ENCODE assay signal across 8 cellular contexts in the genomic region with DNA sequence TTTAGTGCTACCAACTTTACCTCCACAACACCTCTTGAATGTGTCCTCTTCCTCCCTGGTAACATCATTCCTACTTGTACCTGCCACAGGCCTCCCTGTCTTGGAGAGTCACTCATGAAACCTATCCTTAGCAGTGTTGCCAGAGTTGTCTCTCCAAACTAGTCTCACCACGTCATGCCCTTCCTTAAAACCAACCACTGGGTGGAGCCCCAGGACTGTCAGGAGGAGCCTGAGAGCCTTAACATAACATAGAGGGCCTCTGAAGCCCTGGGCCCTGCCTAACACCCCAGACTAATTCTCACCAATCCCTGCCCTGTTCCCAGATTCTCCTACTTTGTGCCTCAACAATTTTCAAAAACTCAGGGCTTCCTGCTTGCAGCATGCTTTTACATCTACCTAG.
DNase-seq lines count a peak whose midpoint lies in the region; ATAC-seq and TF ChIP-seq lines count a peak whose summit lies in the region.

No MANE protein-coding gene starts in this region.

- no peaks in the 10 kb centered on the region for H3K36me3 Mint-ChIP-seq in activated naive CD8-positive, alpha-beta T cell treated with anti-CD3 and anti-CD28 coated beads, Interleukin-2, amount 50 U/mL, for 24 hours (ENCODE audit: low read depth)
- no peaks in the 10 kb centered on the region for H3K36me3 Mint-ChIP-seq in immature natural killer cell

- H2AFZ ChIP-seq in hepatocyte, result no peak overlapping the region

- DNase-seq in DMS153 (lab: John Stamatoyannopoulos, UW) (peak; percentile 43), HFF-Myc (ENCODE audit: extremely low read depth, low read depth) (peak; percentile 24), NCI-H526 (lab: John Stamatoyannopoulos, UW) (peak; percentile 22 to 80), hepatocyte (ENCODE audit: low spot score) (peak; percentile 78), smooth muscle cell of the brain vasculature (ENCODE audit: low read depth, low spot score) (peak; percentile 23), immature natural killer cell (no peak)
- DNase-seq in activated naive CD8-positive, alpha-beta T cell treated with anti-CD3 and anti-CD28 coated beads, Interleukin-2, amount 50 U/mL, for 24 hours, result peak; percentile 7

- H3K4me3 ChIP-seq in HFF-Myc (replicated peaks; ENCODE audit: low read depth, low read length) (no peak overlapping the region), hepatocyte (no peak overlapping the region)

- no peaks in the 10 kb centered on the region for H3K4me1 ChIP-seq in hepatocyte (ENCODE audit: insufficient read depth)

- no peaks in the 10 kb centered on the region for H3K9me3 ChIP-seq in hepatocyte (ENCODE audit: low read depth)

- no peaks in the 10 kb centered on the region for H3K27me3 ChIP-seq in hepatocyte

- H3K4me1 Mint-ChIP-seq in activated naive CD8-positive, alpha-beta T cell treated with anti-CD3 and anti-CD28 coated beads, Interleukin-2, amount 50 U/mL, for 24 hours, result no peaks in the 10 kb centered on the region
- no peaks in the 10 kb centered on the region for H3K4me1 Mint-ChIP-seq in immature natural killer cell

- TF ChIP-seq CTCF in HFF-Myc (IDR thresholded peaks at IDR 0.05; ENCODE audit: low read depth, low read length, missing control alignments) (peak; percentile 66), hepatocyte (IDR thresholded peaks at IDR 0.05; ENCODE audit: poor library complexity) (peak; percentile 56)

- ATAC-seq in activated naive CD8-positive, alpha-beta T cell treated with anti-CD3 and anti-CD28 coated beads, Interleukin-2, amount 50 U/mL, for 24 hours, result no peak
- no peak for ATAC-seq in HG03457 (IDR thresholded peaks at IDR 0.05; ENCODE audit: unreplicated experiment)

- H3K9me3 Mint-ChIP-seq in activated naive CD8-positive, alpha-beta T cell treated with anti-CD3 and anti-CD28 coated beads, Interleukin-2, amount 50 U/mL, for 24 hours, result no peaks in the 10 kb centered on the region
- H3K9me3 Mint-ChIP-seq in immature natural killer cell, result no peaks in the 10 kb centered on the region

- H3K27me3 Mint-ChIP-seq in activated naive CD8-positive, alpha-beta T cell treated with anti-CD3 and anti-CD28 coated beads, Interleukin-2, amount 50 U/mL, for 24 hours, result no peaks in the 10 kb centered on the region
- H3K27me3 Mint-ChIP-seq in immature natural killer cell (ENCODE audit: low read depth in 3 of 3), result peaks cover 0 to 12% (median 2%) of the 10 kb centered on the region in 3 donors

- no peak overlapping the region for H3K27ac Mint-ChIP-seq in activated naive CD8-positive, alpha-beta T cell treated with anti-CD3 and anti-CD28 coated beads, Interleukin-2, amount 50 U/mL, for 24 hours
- H3K27ac Mint-ChIP-seq in immature natural killer cell, result no peak overlapping the region

- no peaks in the 10 kb centered on the region for H3K79me2 ChIP-seq in hepatocyte

- WGBS in hepatocyte (ENCODE audit: low lambda C conversion rate, missing lambda C conversion rate), result 0% methylated on average over 1 of the region's 1 CpG

- no peak overlapping the region for H3K4me3 Mint-ChIP-seq in activated naive CD8-positive, alpha-beta T cell treated with anti-CD3 and anti-CD28 coated beads, Interleukin-2, amount 50 U/mL, for 24 hours
- H3K4me3 Mint-ChIP-seq in immature natural killer cell, result no peak overlapping the region

- no peak overlapping the region for H3K27ac ChIP-seq in hepatocyte

- H3K4me2 ChIP-seq in hepatocyte, result no peak overlapping the region

- H3K36me3 ChIP-seq in hepatocyte (replicated peaks; ENCODE audit: insufficient read depth, low read depth), result no peaks in the 10 kb centered on the region

- no peaks in the 10 kb centered on the region for H3K9me2 ChIP-seq in hepatocyte (replicated peaks; ENCODE audit: insufficient read depth)

- H4K20me1 ChIP-seq in hepatocyte (ENCODE audit: insufficient read depth, poor library complexity, severe bottlenecking), result no peaks in the 10 kb centered on the region

Comparison
In these comparisons a context has a peak if more than half of its experiments do, and no peak if none do; other contexts are left out.
1. DNase-seq: peak in DMS153 (single experiment), HFF-Myc (single experiment), NCI-H526 (2 of 2), activated naive CD8-positive, alpha-beta T cell treated with anti-CD3 and anti-CD28 coated beads, Interleukin-2, amount 50 U/mL, for 24 hours (single experiment), hepatocyte (single experiment) and smooth muscle cell of the brain vasculature (single experiment); none in immature natural killer cell (0 of 3).